Comparison of ENCODE assay signal across 1 cellular context in genomic region chr20:53934421-53935352, GRCh38.
A peak's percentile ranks its signal among the peaks of the same experiment; 100 is the strongest.
TF ChIP-seq lines count a peak whose summit lies in the region.

No MANE protein-coding gene starts in this region.

TF ChIP-seq in GM12878, 131 proteins besides CTCF, POLR2A, EP300 and RAD21 (continued from another document and continues in another):
- TF ChIP-seq IRF5 (IDR thresholded peaks at IDR 0.05; ENCODE audit: borderline replicate concordance) (no peak), BCL3 (IDR thresholded peaks at IDR 0.05; ENCODE audit: borderline replicate concordance, insufficient read depth, low read depth, low read length, poor library complexity, severe bottlenecking) (no peak), SMARCA5 (IDR thresholded peaks at IDR 0.05) (no peak), SKIL (IDR thresholded peaks at IDR 0.05; ENCODE audit: low read depth, poor library complexity, severe bottlenecking) (peak; percentile 56), HDAC6 (IDR thresholded peaks at IDR 0.05; ENCODE audit: unreplicated experiment) (no peak), MAX (IDR thresholded peaks at IDR 0.05; ENCODE audit: low read depth, low read length) (no peak), TAF1 (IDR thresholded peaks at IDR 0.05; ENCODE audit: borderline replicate concordance, low read depth, low read length) (peak; percentile 37; the same call in 1 of the 2 replicates), SREBF2 (IDR thresholded peaks at IDR 0.05; ENCODE audit: low read length) (no peak), GATAD2B (conservative IDR thresholded peaks at IDR 0.05; ENCODE audit: low read depth) (0 out of 2 replicates have a peak, but pooled peaks have one; percentile 35), PAX8 (IDR thresholded peaks at IDR 0.05) (no peak; the same call in 1 of the 2 replicates), TCF3 (IDR thresholded peaks at IDR 0.05; ENCODE audit: borderline replicate concordance, insufficient read depth, low read depth, low read length) (no peak), NFIC (IDR thresholded peaks at IDR 0.05; ENCODE audit: low read depth, low read length) (peak; percentile 81), TCF12 (IDR thresholded peaks at IDR 0.05; ENCODE audit: low read depth, low read length) (no peak), BHLHE40 (IDR thresholded peaks at IDR 0.05; ENCODE audit: borderline replicate concordance in 1 of 2, low read depth in 2 of 2, low read length in 1 of 2) (peak; percentile 11 to 42; a peak in 1 of 4 replicates), RAD51 (IDR thresholded peaks at IDR 0.05) (no peak), HSF1 (IDR thresholded peaks at IDR 0.05; ENCODE audit: low read depth, low read length) (no peak), IKZF1 (conservative IDR thresholded peaks at IDR 0.05) (peak; percentile 57), NFXL1 (IDR thresholded peaks at IDR 0.05; ENCODE audit: borderline replicate concordance) (peak; percentile 62; the same call in 1 of the 2 replicates), RCOR1 (conservative IDR thresholded peaks at IDR 0.05; ENCODE audit: low read depth, low read length) (no peak), ZZZ3 (IDR thresholded peaks at IDR 0.05; ENCODE audit: control insufficient read depth, insufficient read length, low read depth) (no peak), NKRF (conservative IDR thresholded peaks at IDR 0.05) (no peak; the same call in none of the 2 replicates), ZNF622 (IDR thresholded peaks at IDR 0.05) (no peak), ZSCAN29 (IDR thresholded peaks at IDR 0.05) (no peak), REST (IDR thresholded peaks at IDR 0.05; ENCODE audit: low read depth, low read length) (no peak), MYC (IDR thresholded peaks at IDR 0.05; ENCODE audit: insufficient read depth, insufficient read length, insufficient replicate concordance, low read length, severe bottlenecking) (no peak), BCLAF1 (IDR thresholded peaks at IDR 0.05) (peak; percentile 75; the same call in 1 of the 2 replicates), CBFB (IDR thresholded peaks at IDR 0.05; ENCODE audit: low read depth) (peak; percentile 63; the same call in 1 of the 2 replicates), CHD1 (IDR thresholded peaks at IDR 0.05; ENCODE audit: low read depth, low read length) (peak; percentile 63; the same call in 1 of the 2 replicates), JUNB (IDR thresholded peaks at IDR 0.05) (peak; percentile 18; the same call in 1 of the 2 replicates), ZNF592 (IDR thresholded peaks at IDR 0.05) (no peak), MLLT1 (IDR thresholded peaks at IDR 0.05) (peak; percentile 75), CREM (IDR thresholded peaks at IDR 0.05; ENCODE audit: low read depth) (no peak), EGR1 (IDR thresholded peaks at IDR 0.05; ENCODE audit: borderline replicate concordance in 1 of 2, low read depth in 2 of 2, low read length in 2 of 2) (no peak), ETV6 (conservative IDR thresholded peaks at IDR 0.05 in 1 of 2, IDR thresholded peaks at IDR 0.05 in 1 of 2; ENCODE audit: borderline replicate concordance in 1 of 2, low read depth in 1 of 2) (0 out of 4 replicates have a peak, but pooled peaks of 1 of the 2 experiments have one; percentile 95), ZNF384 (IDR thresholded peaks at IDR 0.05; ENCODE audit: borderline replicate concordance, low read depth, low read length) (no peak), YBX1 (IDR thresholded peaks at IDR 0.05) (no peak)
